ENCODE assay signal across 21 cellular contexts in the genomic region with DNA sequence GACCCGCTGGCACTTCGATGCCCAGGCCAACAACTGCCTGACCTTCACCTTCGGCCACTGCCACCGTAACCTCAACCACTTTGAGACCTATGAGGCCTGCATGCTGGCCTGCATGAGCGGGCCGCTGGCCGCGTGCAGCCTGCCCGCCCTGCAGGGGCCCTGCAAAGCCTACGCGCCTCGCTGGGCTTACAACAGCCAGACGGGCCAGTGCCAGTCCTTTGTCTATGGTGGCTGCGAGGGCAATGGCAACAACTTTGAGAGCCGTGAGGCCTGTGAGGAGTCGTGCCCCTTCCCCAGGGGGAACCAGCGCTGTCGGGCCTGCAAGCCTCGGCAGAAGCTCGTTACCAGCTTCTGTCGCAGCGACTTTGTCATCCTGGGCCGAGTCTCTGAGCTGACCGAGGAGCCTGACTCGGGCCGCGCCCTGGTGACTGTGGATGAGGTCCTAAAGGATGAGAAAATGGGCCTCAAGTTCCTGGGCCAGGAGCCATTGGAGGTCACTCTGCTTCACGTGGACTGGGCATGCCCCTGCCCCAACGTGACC. TPM values are rescaled to one million over a fixed set of nuclear protein-coding genes. Genes with fewer than 3 reads are reported as not detected.
"Had no signal": no experiment of that assay in that cellular context is flagged by ENCODE, and none has a peak within 500 bp of the region (broad histone marks: within the 10 kb centered on the region; RNA-seq: fewer than 3 reads in every experiment).

No MANE protein-coding gene starts in this region.

- FAIRE-seq: endometrium, small intestine had no signal

- H3K4me1 ChIP-seq: parathyroid adenoma had no signal

- DNase-seq: activated CD4-positive, alpha-beta T cell treated with anti-CD3 and anti-CD28 coated beads for 4 hours; activated CD4-positive, alpha-beta T cell treated with anti-CD3 and anti-CD28 coated beads, Interleukin-2, amount 50 U/mL, for 48 hours; activated CD4-positive, CD25-positive, alpha-beta regulatory T cell; activated gamma-delta T cell; activated naive CD4-positive, alpha-beta T cell treated with anti-CD3 and anti-CD28 coated beads, Interleukin-2, amount 50 U/mL, for 16 hours; activated naive CD8-positive, alpha-beta T cell treated with anti-CD3 and anti-CD28 coated beads, Interleukin-2, amount 50 U/mL, for 24 hours; cerebellar nuclear complex; heart right ventricle; immature natural killer cell; left ventricle myocardium inferior; small intestine; stimulated activated CD4-positive, alpha-beta T cell treated with anti-CD3 and anti-CD28 coated beads, Interleukin-2, amount 100 ng/mL, for 24 hours; stimulated activated naive CD8-positive, alpha-beta T cell treated with anti-CD3 and anti-CD28 coated beads, Interleukin-15, amount 100 ng/mL, for 72 hours; T-helper 1 cell had no signal

- H3K9ac ChIP-seq: parathyroid adenoma had no signal

- H3K36me3 ChIP-seq: heart right ventricle, left ventricle myocardium inferior, tibial artery had no signal

- H3K9me3 ChIP-seq: heart right ventricle, left ventricle myocardium inferior, tibial artery had no signal

- H2AFZ ChIP-seq: parathyroid adenoma had no signal

- H3K4me3 ChIP-seq: heart right ventricle, left ventricle myocardium inferior, tibial artery had no signal

- H3K79me2 ChIP-seq: parathyroid adenoma had no signal

- H3K27ac ChIP-seq: heart right ventricle, left ventricle myocardium inferior, parathyroid adenoma, tibial artery had no signal

- ATAC-seq: activated naive CD8-positive, alpha-beta T cell treated with anti-CD3 and anti-CD28 coated beads, Interleukin-2, amount 50 U/mL, for 24 hours; heart right ventricle; sciatic nerve; stimulated activated effector memory CD8-positive, alpha-beta T cell treated with anti-CD3 and anti-CD28 coated beads, Interleukin-12 subunit alpha, Interleukin-12 subunit beta, amount 100 ng/mL, for 72 hours; stimulated activated naive CD8-positive, alpha-beta T cell treated with anti-CD3 and anti-CD28 coated beads, Interleukin-15, amount 100 ng/mL, for 72 hours had no signal

RNA-seq across cellular contexts. Expression of gene WFIKKN2, which starts 5.0 kb away (rescaled TPM):
- total RNA-seq: activated T-helper 1 cell treated with anti-CD3 and anti-CD28 coated beads, Interleukin-12 subunit alpha, Interleukin-12 subunit beta, Interleukin-2, Interleukin-4 antibody, amounts not matched to agents 30 ng/mL and 10 ng/mL and 1 ng/mL, durations not matched to agents 14 hours and 24 hours and 36 hours; epithelial cell of proximal tubule had no signal
- polyA plus RNA-seq: immature natural killer cell had no signal
